ENCODE assay signal across 17 cellular contexts in genomic region chr2:208607694-208608093, GRCh38.
DNase-seq lines count a peak whose midpoint lies in the region; ATAC-seq, FAIRE-seq and TF ChIP-seq lines count a peak whose summit lies in the region.
"Had no signal": no experiment of that assay in that cellular context is flagged by ENCODE, and none has a peak within 500 bp of the region (broad histone marks: within the 10 kb centered on the region; RNA-seq: fewer than 3 reads in every experiment).

No MANE protein-coding gene starts in this region.

- WGBS in K562 (ENCODE audit: insufficient coverage, low coverage, missing lambda C conversion rate) = 26% methylated on average over 4 of the region's 4 CpGs

- H3K4me2 ChIP-seq in K562 (ENCODE audit: insufficient read depth, low read length) = no peak overlapping the region
- H3K4me2 ChIP-seq: A549 had no signal

- no peaks in the 10 kb centered on the region for H3K9me1 ChIP-seq in K562 (ENCODE audit: control insufficient read depth, insufficient read depth, low read length)

- peak; percentile 48 for FAIRE-seq in K562 (lab: Jason Lieb, UNC)
- FAIRE-seq: A549, H1 had no signal

- H2AFZ ChIP-seq in K562 (ENCODE audit: low read depth, low read length) = no peak overlapping the region

- no peak for TF ChIP-seq CTCF in K562 (IDR thresholded peaks at IDR 0.05 in 2 of 3, conservative IDR thresholded peaks at IDR 0.05 in 1 of 3; ENCODE audit: insufficient read depth in 2 of 3, low read depth in 1 of 3, low read length in 3 of 3)

- no peaks in the 10 kb centered on the region for H3K4me1 Mint-ChIP-seq in stimulated activated effector memory CD8-positive, alpha-beta T cell treated with anti-CD3 and anti-CD28 coated beads, Interleukin-12 subunit alpha, Interleukin-12 subunit beta, amount 100 ng/mL, for 72 hours
- H3K4me1 Mint-ChIP-seq: T-helper 17 cell had no signal

- intact Hi-C loops in K562 (cut with micrococcal nuclease) = no loop called here

- CTCF ChIA-PET in K562 (lab: Yijun Ruan, JAX; ENCODE audit: low intra/inter-chr PET ratio) = no interaction called here

- TF ChIP-seq POLR2A in K562 (conservative IDR thresholded peaks at IDR 0.05) = no peak

- no peaks in the 10 kb centered on the region for H3K36me3 ChIP-seq in K562 (ENCODE audit: control insufficient read depth, insufficient read depth, low read length)

- H4K20me1 ChIP-seq in K562 (replicated peaks; ENCODE audit: control insufficient read depth, insufficient read depth, low read length) = no peaks in the 10 kb centered on the region

- POLR2A ChIA-PET in K562 (lab: Yijun Ruan, JAX) = no interaction called here

- H3K4me3 ChIP-seq in K562 = no peak overlapping the region
- H3K4me3 ChIP-seq: A549 had no signal

- H3K4me1 ChIP-seq in K562 (replicated peaks in 1 of 2; ENCODE audit: control insufficient read depth in 2 of 2, insufficient read depth in 2 of 2, low read length in 2 of 2) = peaks cover 0 to 13% of the 10 kb centered on the region in 2 experiments; a peak in 3 of 5 replicates
- H3K4me1 ChIP-seq: A549 had no signal

- ATAC-seq in K562 (peak; percentile 32; the same call in 1 of the 3 replicates), HG03457 (IDR thresholded peaks at IDR 0.05; ENCODE audit: unreplicated experiment) (no peak)
- ATAC-seq in stimulated activated effector memory CD8-positive, alpha-beta T cell treated with anti-CD3 and anti-CD28 coated beads, Interleukin-12 subunit alpha, Interleukin-12 subunit beta, amount 100 ng/mL, for 72 hours = no peak
- ATAC-seq: A549, Panc1, T-helper 17 cell had no signal

- DNase-seq in NCI-H510A treated with DMSO at 0.1 percent for 48 hours (lab: John Stamatoyannopoulos, UW) (peak; percentile 33), NCI-H510A (lab: John Stamatoyannopoulos, UW) (no peak), DMS53 treated with DMSO at 0.1 percent for 48 hours (lab: John Stamatoyannopoulos, UW; ENCODE audit: unreplicated experiment) (peak; percentile 9), NCI-H748 (lab: John Stamatoyannopoulos, UW; ENCODE audit: unreplicated experiment) (peak; percentile 77), K562 (ENCODE audit: extremely low read depth in 1 of 4, low spot score in 3 of 4) (no peak), hippocampal formation (lab: John Stamatoyannopoulos, UW) (no peak)
- DNase-seq in stimulated activated effector memory CD8-positive, alpha-beta T cell treated with anti-CD3 and anti-CD28 coated beads, Interleukin-12 subunit alpha, Interleukin-12 subunit beta, amount 100 ng/mL, for 72 hours (ENCODE audit: low spot score in 2 of 2) = no peak
- DNase-seq: Caco-2; CD4-positive, alpha-beta T cell; DND-41; MM.1S; NCI-H2227 treated with DMSO at 0.1 percent for 48 hours; T-helper 17 cell had no signal

- H3K36me3 Mint-ChIP-seq in stimulated activated effector memory CD8-positive, alpha-beta T cell treated with anti-CD3 and anti-CD28 coated beads, Interleukin-12 subunit alpha, Interleukin-12 subunit beta, amount 100 ng/mL, for 72 hours = no peaks in the 10 kb centered on the region

- H3K9me3 Mint-ChIP-seq in stimulated activated effector memory CD8-positive, alpha-beta T cell treated with anti-CD3 and anti-CD28 coated beads, Interleukin-12 subunit alpha, Interleukin-12 subunit beta, amount 100 ng/mL, for 72 hours = peaks cover 11% of the 10 kb centered on the region

- no peak for TF ChIP-seq RAD21 in K562 (CRISPR knock-in tag; conservative IDR thresholded peaks at IDR 0.05 in 1 of 2, IDR thresholded peaks at IDR 0.05 in 1 of 2)

- H3K9ac ChIP-seq in K562 (ENCODE audit: insufficient read depth in 1 of 2, low read depth in 2 of 2, low read length in 2 of 2) = no peak overlapping the region

- BruUV-seq in K562 (replicated peaks; lab: Mats Ljungman, UMichigan) = no TSS peak

- no peak overlapping the region for H3K27ac ChIP-seq in K562 (ENCODE audit: extremely low read depth, low read depth, low read length)
- H3K27ac ChIP-seq: A549 had no signal

- TF ChIP-seq EP300 in K562 (IDR thresholded peaks at IDR 0.05; ENCODE audit: low read length) = peak; percentile 33; the same call in 1 of the 2 replicates

- peaks cover 2% of the 10 kb centered on the region; the same call in 2 of the 3 replicates for H3K79me2 ChIP-seq in K562 (ENCODE audit: control insufficient read depth, insufficient read depth, low read length)

- H3K9me3 ChIP-seq in K562 (replicated peaks; ENCODE audit: control insufficient read depth, insufficient read depth, low read depth, low read length) = peaks cover 2% of the 10 kb centered on the region; the same call in 1 of the 2 replicates
- H3K9me3 ChIP-seq: A549 had no signal

- H3K27me3 ChIP-seq in K562 (ENCODE audit: control insufficient read depth in 2 of 2, insufficient read depth in 2 of 2, low read length in 2 of 2) = no peaks in the 10 kb centered on the region

- in situ Hi-C loops in K562 (cut with MboI) = no loop called here

- H3K27ac Mint-ChIP-seq in stimulated activated effector memory CD8-positive, alpha-beta T cell treated with anti-CD3 and anti-CD28 coated beads, Interleukin-12 subunit alpha, Interleukin-12 subunit beta, amount 100 ng/mL, for 72 hours = no peak overlapping the region
- H3K27ac Mint-ChIP-seq: CD4-positive, alpha-beta T cell; T-helper 17 cell had no signal

- H3K4me3 Mint-ChIP-seq in stimulated activated effector memory CD8-positive, alpha-beta T cell treated with anti-CD3 and anti-CD28 coated beads, Interleukin-12 subunit alpha, Interleukin-12 subunit beta, amount 100 ng/mL, for 72 hours = no peak overlapping the region
- H3K4me3 Mint-ChIP-seq: CD4-positive, alpha-beta T cell; T-helper 17 cell had no signal

TF ChIP-seq in K562, 482 proteins besides CTCF, POLR2A, EP300 and RAD21:
- TF ChIP-seq NR2C1 (IDR thresholded peaks at IDR 0.05) (no peak), NR2C1 (tag; IDR thresholded peaks at IDR 0.05) (no peak), TEAD4 (IDR thresholded peaks at IDR 0.05; ENCODE audit: low read length) (peak; percentile 61), TEAD4 (CRISPR knock-in tag; IDR thresholded peaks at IDR 0.05; ENCODE audit: borderline replicate concordance) (no peak), ZNF740 (CRISPR knock-in tag; IDR thresholded peaks at IDR 0.05) (no peak), ZNF740 (tag; IDR thresholded peaks at IDR 0.05) (no peak), TCF3 (CRISPR knock-in tag; IDR thresholded peaks at IDR 0.05) (peak; percentile 13; the same call in 1 of the 2 replicates), TRIM24 (IDR thresholded peaks at IDR 0.05) (0 out of 4 replicates have a peak, but pooled peaks of 1 of the 2 experiments have one; percentile 35), CEBPG (CRISPR knock-in tag; IDR thresholded peaks at IDR 0.05) (no peak), CEBPG (tag; conservative IDR thresholded peaks at IDR 0.05 in 1 of 2, IDR thresholded peaks at IDR 0.05 in 1 of 2) (0 out of 4 replicates have a peak, but pooled peaks of 1 of the 2 experiments have one; percentile 13), CBFA2T3 (IDR thresholded peaks at IDR 0.05) (peak; percentile 69), DACH1 (IDR thresholded peaks at IDR 0.05; ENCODE audit: partially characterized antibody) (no peak), TAL1 (IDR thresholded peaks at IDR 0.05) (peak; percentile 57), SOX6 (IDR thresholded peaks at IDR 0.05) (peak; percentile 34; the same call in 1 of the 2 replicates), CBFA2T2 (conservative IDR thresholded peaks at IDR 0.05) (peak; percentile 38), ZBTB17 (CRISPR knock-in tag; IDR thresholded peaks at IDR 0.05) (no peak), CEBPB (tag; IDR thresholded peaks at IDR 0.05) (0 out of 2 replicates have a peak, but pooled peaks have one; percentile 14), ARID1B (IDR thresholded peaks at IDR 0.05) (peak; percentile 64), CHCHD3 (CRISPR knock-in tag; IDR thresholded peaks at IDR 0.05) (no peak)

Comparison
In these comparisons a context has a peak if more than half of its experiments do, and no peak if none do; other contexts are left out.
1. DNase-seq: peak in NCI-H510A treated with DMSO at 0.1 percent for 48 hours (single experiment), DMS53 treated with DMSO at 0.1 percent for 48 hours (single experiment) and NCI-H748 (single experiment); none in NCI-H510A (single experiment), K562 (0 of 4), stimulated activated effector memory CD8-positive, alpha-beta T cell treated with anti-CD3 and anti-CD28 coated beads, Interleukin-12 subunit alpha, Interleukin-12 subunit beta, amount 100 ng/mL, for 72 hours (0 of 2) and hippocampal formation (0 of 2).